Comparison of ENCODE assay signal across 25 cellular contexts in genomic region chr20:41268402-41268801, GRCh38.
"Had no signal": no experiment of that assay in that cellular context is flagged by ENCODE, and none has a peak within 500 bp of the region (broad histone marks: within the 10 kb centered on the region; RNA-seq: fewer than 3 reads in every experiment).

No MANE protein-coding gene starts in this region.

- H2AFZ ChIP-seq: parathyroid adenoma had no signal

- H3K27me3 ChIP-seq: gastroesophageal sphincter, stomach, suprapubic skin, tibial nerve had no signal

- FAIRE-seq: urothelium cell line had no signal

- DNase-seq: activated CD4-positive, alpha-beta T cell treated with anti-CD3 and anti-CD28 coated beads, Interleukin-2, amount 50 U/mL, for 48 hours; activated CD8-positive, alpha-beta memory T cell treated with anti-CD3 and anti-CD28 coated beads, Interleukin-2, amount 50 U/mL, for 48 hours; activated naive CD4-positive, alpha-beta T cell treated with anti-CD3 and anti-CD28 coated beads for 36 hours; activated naive CD8-positive, alpha-beta T cell treated with anti-CD3 and anti-CD28 coated beads, Interleukin-2, amount 10 ng/mL, durations not matched to agents 7 days and 5 days; activated T-cell treated with anti-CD3 and anti-CD28 coated beads, Interleukin-2, amount 50 U/mL, for 48 hours; amniotic stem cell; cerebellar nuclear complex; head of caudate nucleus; hypothalamus; left cardiac atrium; lower lobe of right lung; naive B cell; nucleus accumbens; right cardiac atrium; stimulated activated CD4-positive, alpha-beta T cell treated with anti-CD3 and anti-CD28 coated beads, Interleukin-1b, Interleukin-23, amount 100 ng/mL, for 48 hours; stomach; T-helper 9 cell had no signal

- H3K27ac ChIP-seq: coronary artery, lower lobe of right lung, parathyroid adenoma, stomach, suprapubic skin had no signal

- H3K9ac ChIP-seq: parathyroid adenoma had no signal

- H3K4me1 ChIP-seq: lower lobe of right lung, parathyroid adenoma had no signal

- H3K9me3 ChIP-seq: gastroesophageal sphincter, lower lobe of right lung, stomach, suprapubic skin, tibial nerve had no signal

- ATAC-seq: gastroesophageal sphincter; left cardiac atrium; lower lobe of right lung; right cardiac atrium; stimulated activated effector memory CD8-positive, alpha-beta T cell treated with anti-CD3 and anti-CD28 coated beads, Interleukin-12 subunit alpha, Interleukin-12 subunit beta, amount 100 ng/mL, for 72 hours; WTC11 had no signal

- H3K4me3 ChIP-seq: coronary artery, gastroesophageal sphincter, lower lobe of right lung, stomach, suprapubic skin, tibial nerve had no signal
